26 cellular contexts compared by ENCODE assay signal in the genomic region with DNA sequence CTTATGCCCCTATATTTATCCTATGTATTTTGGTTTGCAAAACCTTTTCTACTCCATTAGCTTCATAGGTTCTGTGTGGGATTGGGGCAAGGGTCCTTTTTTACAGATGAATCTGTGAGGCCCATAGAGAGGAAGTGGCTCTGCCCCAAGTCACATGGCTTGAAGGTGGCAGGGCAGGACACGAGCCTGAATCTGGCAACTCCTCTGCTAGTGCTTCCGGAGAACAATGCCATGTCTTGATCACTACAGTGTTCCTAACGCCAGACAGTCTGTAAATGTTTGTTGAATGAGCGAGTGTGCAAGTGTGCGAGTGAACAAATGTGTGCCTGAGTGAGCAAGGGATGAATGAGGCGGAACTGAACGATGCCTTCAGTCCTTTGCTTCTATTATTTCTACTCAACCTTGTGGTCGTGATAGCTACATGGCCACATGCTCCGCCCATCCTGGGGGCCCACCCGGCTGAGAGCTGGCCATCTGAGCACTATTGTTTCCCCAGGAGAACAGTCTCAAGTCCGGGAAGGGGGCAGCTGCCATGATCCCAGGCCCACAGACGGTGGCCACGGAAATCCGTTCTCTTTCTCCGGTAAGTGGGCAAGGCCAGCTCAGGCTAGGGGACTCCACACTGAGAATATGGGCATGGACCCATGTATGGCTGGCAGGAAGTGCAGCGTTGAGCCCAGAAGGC. TPM values are rescaled to one million over a fixed set of nuclear protein-coding genes. Genes with fewer than 3 reads are reported as not detected.
A peak's percentile ranks its signal among the peaks of the same experiment; 100 is the strongest.
DNase-seq lines count a peak whose midpoint lies in the region; ATAC-seq and TF ChIP-seq lines count a peak whose summit lies in the region.
"Had no signal": no experiment of that assay in that cellular context is flagged by ENCODE, and none has a peak within 500 bp of the region (broad histone marks: within the 10 kb centered on the region; RNA-seq: fewer than 3 reads in every experiment).

No MANE protein-coding gene starts in this region.

- H3K4me3 Mint-ChIP-seq in activated naive CD8-positive, alpha-beta T cell treated with anti-CD3 and anti-CD28 coated beads, Interleukin-2, amount 10 ng/mL, durations not matched to agents 7 days and 5 days, result no peak overlapping the region
- no peak overlapping the region for H3K4me3 Mint-ChIP-seq in activated naive CD8-positive, alpha-beta T cell treated with anti-CD3 and anti-CD28 coated beads for 36 hours
- no peak overlapping the region for H3K4me3 Mint-ChIP-seq in glutamatergic neuron (ENCODE audit: unreplicated experiment)
- H3K4me3 Mint-ChIP-seq: CD14-positive monocyte; CD8-positive, alpha-beta memory T cell had no signal

- H3K4me3 ChIP-seq in spleen, result no peak overlapping the region
- H3K4me3 ChIP-seq: GM23248, PC-9 had no signal

- no peak for TF ChIP-seq CTCF in glutamatergic neuron (IDR thresholded peaks at IDR 0.05; ENCODE audit: partially characterized antibody, unreplicated experiment)
- no peak for TF ChIP-seq CTCF in spleen (IDR thresholded peaks at IDR 0.05 in 8 of 11, conservative IDR thresholded peaks at IDR 0.05 in 3 of 11)

- intact Hi-C loops in spleen (cut with DNase I; ENCODE audit: low total_unique reads), result loop anchor here (5.0 kb wide), 1 partner anchor 219 kb away; no protein-coding TSS in a partner anchor

- TF ChIP-seq POLR2A in spleen (IDR thresholded peaks at IDR 0.05), result no peak

- H3K9me3 Mint-ChIP-seq in activated naive CD8-positive, alpha-beta T cell treated with anti-CD3 and anti-CD28 coated beads, Interleukin-2, amount 10 ng/mL, durations not matched to agents 7 days and 5 days, result no peaks in the 10 kb centered on the region
- H3K9me3 Mint-ChIP-seq in activated naive CD8-positive, alpha-beta T cell treated with anti-CD3 and anti-CD28 coated beads for 36 hours, result no peaks in the 10 kb centered on the region
- H3K9me3 Mint-ChIP-seq in glutamatergic neuron (ENCODE audit: unreplicated experiment), result peaks cover 6% of the 10 kb centered on the region
- H3K9me3 Mint-ChIP-seq: CD14-positive monocyte; CD8-positive, alpha-beta memory T cell had no signal

- no peaks in the 10 kb centered on the region for H3K36me3 Mint-ChIP-seq in activated naive CD8-positive, alpha-beta T cell treated with anti-CD3 and anti-CD28 coated beads, Interleukin-2, amount 10 ng/mL, durations not matched to agents 7 days and 5 days
- no peaks in the 10 kb centered on the region for H3K36me3 Mint-ChIP-seq in activated naive CD8-positive, alpha-beta T cell treated with anti-CD3 and anti-CD28 coated beads for 36 hours
- H3K36me3 Mint-ChIP-seq in glutamatergic neuron (ENCODE audit: unreplicated experiment), result no peaks in the 10 kb centered on the region
- H3K36me3 Mint-ChIP-seq: CD14-positive monocyte; CD8-positive, alpha-beta memory T cell had no signal

- H3K4me1 Mint-ChIP-seq in activated naive CD8-positive, alpha-beta T cell treated with anti-CD3 and anti-CD28 coated beads, Interleukin-2, amount 10 ng/mL, durations not matched to agents 7 days and 5 days, result peaks cover 3% of the 10 kb centered on the region
- H3K4me1 Mint-ChIP-seq in activated naive CD8-positive, alpha-beta T cell treated with anti-CD3 and anti-CD28 coated beads for 36 hours, result no peaks in the 10 kb centered on the region
- peaks cover 12% of the 10 kb centered on the region for H3K4me1 Mint-ChIP-seq in glutamatergic neuron (ENCODE audit: low read depth, unreplicated experiment)
- H3K4me1 Mint-ChIP-seq: CD8-positive, alpha-beta memory T cell had no signal

- H3K4me1 ChIP-seq in spleen, result no peaks in the 10 kb centered on the region
- H3K4me1 ChIP-seq: BE2C had no signal

- 71 to 82% (median 80%) methylated on average over 16 of the region's 16 CpGs for WGBS in spleen, 5 donors

- peak overlapping the region; percentile 54 for H3K27ac Mint-ChIP-seq in activated naive CD8-positive, alpha-beta T cell treated with anti-CD3 and anti-CD28 coated beads, Interleukin-2, amount 10 ng/mL, durations not matched to agents 7 days and 5 days
- H3K27ac Mint-ChIP-seq in activated naive CD8-positive, alpha-beta T cell treated with anti-CD3 and anti-CD28 coated beads for 36 hours, result no peak overlapping the region
- peak overlapping the region; percentile 4 for H3K27ac Mint-ChIP-seq in glutamatergic neuron (ENCODE audit: unreplicated experiment)
- H3K27ac Mint-ChIP-seq: CD8-positive, alpha-beta memory T cell had no signal

- no peak for ATAC-seq in activated naive CD8-positive, alpha-beta T cell treated with anti-CD3 and anti-CD28 coated beads, Interleukin-2, amount 10 ng/mL, durations not matched to agents 7 days and 5 days (ENCODE audit: low read depth)
- ATAC-seq in HG03565 (IDR thresholded peaks at IDR 0.05; ENCODE audit: unreplicated experiment), result no peak

- POLR2A ChIA-PET in activated naive CD8-positive, alpha-beta T cell treated with anti-CD3 and anti-CD28 coated beads, Interleukin-2, amount 10 ng/mL, durations not matched to agents 7 days and 5 days (lab: Charles Lee), result no interaction called here

- H3K9me3 ChIP-seq in spleen, result no peaks in the 10 kb centered on the region
- H3K9me3 ChIP-seq: BE2C had no signal

- peaks cover 2% of the 10 kb centered on the region for H3K27me3 Mint-ChIP-seq in activated naive CD8-positive, alpha-beta T cell treated with anti-CD3 and anti-CD28 coated beads, Interleukin-2, amount 10 ng/mL, durations not matched to agents 7 days and 5 days
- no peaks in the 10 kb centered on the region for H3K27me3 Mint-ChIP-seq in activated naive CD8-positive, alpha-beta T cell treated with anti-CD3 and anti-CD28 coated beads for 36 hours
- no peaks in the 10 kb centered on the region for H3K27me3 Mint-ChIP-seq in glutamatergic neuron (ENCODE audit: unreplicated experiment)

- H3K27ac ChIP-seq in spleen, result no peak overlapping the region
- H3K27ac ChIP-seq: 22Rv1, GM23248, PC-9 had no signal

- no peaks in the 10 kb centered on the region for H3K27me3 ChIP-seq in spleen (replicated peaks in 1 of 7)
- H3K27me3 ChIP-seq: BE2C had no signal

- DNase-seq in activated naive CD8-positive, alpha-beta T cell treated with anti-CD3 and anti-CD28 coated beads, Interleukin-2, amount 10 ng/mL, durations not matched to agents 7 days and 5 days, result no peak
- DNase-seq in activated naive CD8-positive, alpha-beta T cell treated with anti-CD3 and anti-CD28 coated beads for 36 hours, result no peak
- peak; percentile 40 for DNase-seq in glutamatergic neuron
- peak; percentile 32 for DNase-seq in spleen
- DNase-seq in NCI-H1092 treated with DMSO at 0.1 percent for 48 hours (lab: John Stamatoyannopoulos, UW), result no peak
- no peak for DNase-seq in SHP77 treated with DMSO at 0.1 percent for 48 hours (lab: John Stamatoyannopoulos, UW)
- DNase-seq: BE2C; Calu3; CD8-positive, alpha-beta memory T cell; DMS153; GM23248; H7; IMR-90; KG1; MM.1S; NCI-H1417; NCI-H1694; NCI-H2029 treated with DMSO at 0.1 percent for 48 hours; NCI-H446 treated with DMSO at 0.1 percent for 48 hours; NCI-H526; PC-9; RPMI8226; SHP77 had no signal

- peaks cover 0 to 5% (median 0%) of the 10 kb centered on the region in 6 donors for H3K36me3 ChIP-seq in spleen

RNA-seq across cellular contexts. Expression of a gene that starts 17.8 kb away (rescaled TPM):
- 10 to 100 TPM; 22.3 to 22.5 TPM for total RNA-seq in activated naive CD8-positive, alpha-beta T cell treated with anti-CD3 and anti-CD28 coated beads, Interleukin-2, amount 10 ng/mL, durations not matched to agents 7 days and 5 days
- 10 to 100 TPM; 30.0 to 30.5 TPM for total RNA-seq in activated naive CD8-positive, alpha-beta T cell treated with anti-CD3 and anti-CD28 coated beads for 36 hours
- total RNA-seq in glutamatergic neuron (ENCODE audit: unreplicated experiment), result 19.0 TPM
- 10 to 100 TPM; 18.2 to 30.0 (median 21.9) TPM for total RNA-seq in spleen
- polyA plus RNA-seq in spleen, result 10 to 100 TPM; 13.3 to 19.7 (median 18.2) TPM

Comparison
In these comparisons a context has a peak if more than half of its experiments do, and no peak if none do; other contexts are left out.
1. DNase-seq: peak in glutamatergic neuron (single experiment) and spleen (single experiment); none in activated naive CD8-positive, alpha-beta T cell treated with anti-CD3 and anti-CD28 coated beads, Interleukin-2, amount 10 ng/mL, durations not matched to agents 7 days and 5 days (single experiment), activated naive CD8-positive, alpha-beta T cell treated with anti-CD3 and anti-CD28 coated beads for 36 hours (single experiment), NCI-H1092 treated with DMSO at 0.1 percent for 48 hours (single experiment) and SHP77 treated with DMSO at 0.1 percent for 48 hours (single experiment).